Comparison of ENCODE assay signal across 17 cellular contexts in genomic region chr1:113003751-113004690, GRCh38. TPM values are rescaled to one million over a fixed set of nuclear protein-coding genes. Genes with fewer than 3 reads are reported as not detected.
DNase-seq lines count a peak whose midpoint lies in the region; ATAC-seq and TF ChIP-seq lines count a peak whose summit lies in the region.
"Had no signal": no experiment of that assay in that cellular context is flagged by ENCODE, and none has a peak within 500 bp of the region (broad histone marks: within the 10 kb centered on the region; RNA-seq: fewer than 3 reads in every experiment).

No MANE protein-coding gene starts in this region.

- H3K9me3 Mint-ChIP-seq in activated CD4-positive, alpha-beta memory T cell treated with anti-CD3 and anti-CD28 coated beads for 36 hours = no peaks in the 10 kb centered on the region
- H3K9me3 Mint-ChIP-seq: CD14-positive monocyte; CD8-positive, alpha-beta T cell had no signal

- TF ChIP-seq CTCF in HEK293 (tag by site-specific recombination; IDR thresholded peaks at IDR 0.05) (no peak), right lobe of liver (IDR thresholded peaks at IDR 0.05) (no peak), psoas muscle (IDR thresholded peaks at IDR 0.05) (no peak)

- H3K27me3 Mint-ChIP-seq in activated CD4-positive, alpha-beta memory T cell treated with anti-CD3 and anti-CD28 coated beads for 36 hours = no peaks in the 10 kb centered on the region

- H3K27ac Mint-ChIP-seq in activated CD4-positive, alpha-beta memory T cell treated with anti-CD3 and anti-CD28 coated beads for 36 hours = no peak overlapping the region
- H3K27ac Mint-ChIP-seq: CD8-positive, alpha-beta T cell had no signal

- ATAC-seq in right lobe of liver = peak; percentile 69 to 85 (median 78)
- ATAC-seq in psoas muscle = peak in 1 of 4 donors; percentile 54
- ATAC-seq: CD8-positive, alpha-beta T cell had no signal

- H3K4me1 ChIP-seq in HEK293 (ENCODE audit: control insufficient read depth, insufficient read depth, low read length) (no peaks in the 10 kb centered on the region), right lobe of liver (peaks cover 0 to 46% (median 11%) of the 10 kb centered on the region in 4 donors), psoas muscle (peaks cover 4% of the 10 kb centered on the region)

- H3K4me3 Mint-ChIP-seq in activated CD4-positive, alpha-beta memory T cell treated with anti-CD3 and anti-CD28 coated beads for 36 hours = no peak overlapping the region
- H3K4me3 Mint-ChIP-seq: CD14-positive monocyte; CD8-positive, alpha-beta T cell had no signal

- no peaks in the 10 kb centered on the region for H3K27me3 ChIP-seq in right lobe of liver
- H3K27me3 ChIP-seq in psoas muscle (ENCODE audit: insufficient read depth in 3 of 3, low read length in 2 of 3) = no peaks in the 10 kb centered on the region

- H3K36me3 Mint-ChIP-seq in activated CD4-positive, alpha-beta memory T cell treated with anti-CD3 and anti-CD28 coated beads for 36 hours = peaks cover 26% of the 10 kb centered on the region

- H3K27ac ChIP-seq in HEK293 (ENCODE audit: extremely low read depth, low read depth, low read length) = no peak overlapping the region
- peak overlapping the region in 2 of 3 donors; percentile 75 to 78 for H3K27ac ChIP-seq in right lobe of liver
- peak overlapping the region; percentile 12 for H3K27ac ChIP-seq in psoas muscle
- H3K27ac ChIP-seq: GM23248 had no signal

- H3K9me3 ChIP-seq in HEK293 (ENCODE audit: control insufficient read depth, insufficient read depth, low read depth, low read length) (no peaks in the 10 kb centered on the region), right lobe of liver (no peaks in the 10 kb centered on the region), psoas muscle (no peaks in the 10 kb centered on the region)

- TF ChIP-seq POLR2A in right lobe of liver (IDR thresholded peaks at IDR 0.05) = no peak

- whole genome bisulfite sequencing in right lobe of liver (ENCODE audit: insufficient coverage, low coverage, low lambda C conversion rate, missing lambda C conversion rate) = 56% methylated on average over 16 of the region's 18 CpGs
- 80 to 85% (median 84%) methylated on average over 18 of the region's 18 CpGs for WGBS in psoas muscle, 3 donors

- H3K36me3 ChIP-seq in HEK293 (ENCODE audit: control insufficient read depth in 2 of 2, insufficient read depth in 1 of 2, low read length in 2 of 2) (peaks cover 5 to 20% of the 10 kb centered on the region in 2 experiments; a peak in 2 of 3 replicates), right lobe of liver (no peaks in the 10 kb centered on the region), psoas muscle (ENCODE audit: insufficient read depth in 1 of 2, low read depth in 1 of 2) (peaks cover 0 to 4% of the 10 kb centered on the region in 2 donors)

- CTCF ChIA-PET in HEK293 (lab: Yijun Ruan, JAX) = interaction anchor here (0.6 to 0.7 kb wide), 2 partner anchors 38 to 54 kb away, joined by 3 read pairs; no protein-coding TSS in a partner anchor
- CTCF ChIA-PET in activated CD4-positive, alpha-beta memory T cell treated with anti-CD3 and anti-CD28 coated beads for 36 hours (lab: Charles Lee) = no interaction called here

- no peaks in the 10 kb centered on the region for H3K4me1 Mint-ChIP-seq in activated CD4-positive, alpha-beta memory T cell treated with anti-CD3 and anti-CD28 coated beads for 36 hours (ENCODE audit: low read depth)

- POLR2A ChIA-PET in HEK293 (lab: Yijun Ruan, JAX) = no interaction called here
- POLR2A ChIA-PET in activated CD4-positive, alpha-beta memory T cell treated with anti-CD3 and anti-CD28 coated beads for 36 hours (lab: Charles Lee) = no interaction called here

- intact Hi-C loops in right lobe of liver (cut with DNase I) = no loop called here
- intact Hi-C loops in psoas muscle (cut with DNase I) = no loop called here
- intact Hi-C loops in activated CD4-positive, alpha-beta memory T cell treated with anti-CD3 and anti-CD28 coated beads for 36 hours (cut with micrococcal nuclease) = no loop called here

- no peak overlapping the region for H3K4me3 ChIP-seq in HEK293 (ENCODE audit: low read depth, low read length)
- H3K4me3 ChIP-seq in right lobe of liver = peak overlapping the region in 1 of 3 donors; percentile 11
- H3K4me3 ChIP-seq in psoas muscle = no peak overlapping the region
- H3K4me3 ChIP-seq: GM23248 had no signal

- DNase-seq in fibroblast of gingiva (ENCODE audit: low read depth) = peak; percentile 33
- DNase-seq in right lobe of liver = no peak
- no peak for DNase-seq in psoas muscle
- DNase-seq in DMS79 (lab: John Stamatoyannopoulos, UW) = no peak
- no peak for DNase-seq in activated CD4-positive, alpha-beta memory T cell treated with anti-CD3 and anti-CD28 coated beads for 36 hours
- DNase-seq in stimulated activated CD4-positive, alpha-beta T cell treated with anti-CD3 and anti-CD28 coated beads, Interleukin-4, amount 100 ng/mL, for 4 hours = no peak
- no peak for DNase-seq in AML-193 (lab: John Stamatoyannopoulos, UW)
- DNase-seq: ACHN; CD8-positive, alpha-beta T cell; COR-L47; DMS153; DND-41; GDM1; GM23248; H7 had no signal

TF ChIP-seq in HEK293, 187 proteins besides CTCF, POLR2A, EP300 and RAD21:
- TF ChIP-seq SP7 (tag by site-specific recombination; IDR thresholded peaks at IDR 0.05) (no peak), PRDM1 (tag by site-specific recombination; IDR thresholded peaks at IDR 0.05) (0 out of 2 replicates have a peak, but pooled peaks have one; percentile 11)

RNA-seq across cellular contexts. Expression of gene SLC16A1, which starts 48.0 kb away (rescaled TPM):
- total RNA-seq in right lobe of liver (10 to 100 TPM; 26.1 to 81.9 (median 55.2) TPM), psoas muscle (10 to 100 TPM; 42.3 to 78.9 (median 53.3) TPM)
- polyA plus RNA-seq in psoas muscle = 10 to 100 TPM; 23.9 to 52.8 (median 30.2) TPM
- total RNA-seq in activated CD4-positive, alpha-beta memory T cell treated with anti-CD3 and anti-CD28 coated beads for 36 hours = 10 to 100 TPM; 48.7 to 53.3 TPM
